9 cellular contexts compared by ENCODE assay signal in genomic region chr11:77101043-77101537, GRCh38. TPM values are rescaled to one million over a fixed set of nuclear protein-coding genes. Genes with fewer than 3 reads are reported as not detected.
DNase-seq lines count a peak whose midpoint lies in the region; ATAC-seq, FAIRE-seq and TF ChIP-seq lines count a peak whose summit lies in the region.
"Had no signal": no experiment of that assay in that cellular context is flagged by ENCODE, and none has a peak within 500 bp of the region (broad histone marks: within the 10 kb centered on the region; RNA-seq: fewer than 3 reads in every experiment).

No MANE protein-coding gene starts in this region.

- BruUV-seq in HepG2 (replicated peaks; lab: Mats Ljungman, UMichigan), result no TSS peak

- DNase-seq in DMS53 (lab: John Stamatoyannopoulos, UW) (peak; percentile 78), HepG2 (ENCODE audit: low spot score) (peak; percentile 41), NCI-H146 (lab: John Stamatoyannopoulos, UW) (no peak), NCI-H2081 (lab: John Stamatoyannopoulos, UW) (no peak)
- no peak for DNase-seq in effector CD8-positive, alpha-beta T cell (lab: John Stamatoyannopoulos, UW)

- TF ChIP-seq EP300 in Ishikawa (IDR thresholded peaks at IDR 0.05; ENCODE audit: borderline replicate concordance) (no peak), HepG2 (IDR thresholded peaks at IDR 0.05; ENCODE audit: low read depth in 2 of 2, low read length in 2 of 2) (no peak), HepG2 (CRISPR knock-in tag; IDR thresholded peaks at IDR 0.05; ENCODE audit: borderline replicate concordance) (no peak)

- FAIRE-seq in HepG2 (lab: Jason Lieb, UNC), result peak; percentile 51

- CTCF ChIA-PET in HepG2 (lab: Yijun Ruan, JAX; ENCODE audit: low intra/inter-chr PET ratio, low total read pairs), result interaction anchor here (1.8 to 2.7 kb wide), 2 partner anchors 54 to 181 kb away, joined by 6 to 18 read pairs; no protein-coding TSS in a partner anchor

- TF ChIP-seq CTCF in VCaP (conservative IDR thresholded peaks at IDR 0.05) (peak; percentile 67), HepG2 (CRISPR knock-in tag; IDR thresholded peaks at IDR 0.05) (peak; percentile 56)

- H3K27me3 ChIP-seq in HepG2 (ENCODE audit: control insufficient read depth in 1 of 2, insufficient read depth in 2 of 2, low read length in 2 of 2), result peaks cover 1 to 4% of the 10 kb centered on the region in 2 experiments; a peak in 2 of 5 replicates

- no peak overlapping the region for H3K9ac ChIP-seq in HepG2 (ENCODE audit: insufficient read depth, low read depth, low read length)

- in situ Hi-C loops in HepG2 (cut with HindIII; ENCODE audit: extremely low pct_ligation_motif_present, low pct_unique_long_range_greater_than_20kb), result no loop called here

- H3K4me1 ChIP-seq in HepG2 (ENCODE audit: insufficient read depth, low read length), result peaks cover 22% of the 10 kb centered on the region

- H2AFZ ChIP-seq in HepG2 (ENCODE audit: low read length), result no peak overlapping the region

- no peaks in the 10 kb centered on the region for H3K36me3 ChIP-seq in HepG2 (replicated peaks in 1 of 2; ENCODE audit: control insufficient read depth in 1 of 2, insufficient read depth in 2 of 2, low read length in 2 of 2)

- POLR2A ChIA-PET in HepG2 (lab: Yijun Ruan, JAX), result no interaction called here

- H3K4me2 ChIP-seq in HepG2 (ENCODE audit: low read depth, low read length), result no peak overlapping the region

- H4K20me1 ChIP-seq in HepG2 (ENCODE audit: insufficient read depth, low read length), result no peaks in the 10 kb centered on the region

- H3K79me2 ChIP-seq in HepG2 (ENCODE audit: insufficient read depth, low read length), result no peaks in the 10 kb centered on the region

- no peak for TF ChIP-seq POLR2A in HepG2 (IDR thresholded peaks at IDR 0.05; ENCODE audit: insufficient read depth in 1 of 2, low read depth in 2 of 2, low read length in 2 of 2)

- intact Hi-C loops in HepG2 (cut with micrococcal nuclease; ENCODE audit: unreplicated experiment), result loop anchor here (2.0 kb wide), 1 partner anchor 54 kb away; no protein-coding TSS in a partner anchor

- ATAC-seq in HepG2, result peak; percentile 45
- no peak for ATAC-seq in GM21619 (IDR thresholded peaks at IDR 0.05; ENCODE audit: unreplicated experiment)

- WGBS in HepG2 (ENCODE audit: low lambda C conversion rate), result 61% methylated on average over 5 of the region's 5 CpGs

- no peak overlapping the region for H3K27ac ChIP-seq in VCaP
- H3K27ac ChIP-seq in HepG2 (ENCODE audit: extremely low read length, insufficient read depth, low read length), result no peak overlapping the region

- TF ChIP-seq RAD21 in Ishikawa (IDR thresholded peaks at IDR 0.05; ENCODE audit: low read depth) (peak; percentile 41), HepG2 (CRISPR knock-in tag; IDR thresholded peaks at IDR 0.05) (no peak)

- no peak overlapping the region for H3K4me3 ChIP-seq in HepG2 (replicated peaks in 1 of 3; ENCODE audit: insufficient read depth in 1 of 3, low read depth in 2 of 3, low read length in 3 of 3)

- H3K9me3 ChIP-seq in HepG2 (ENCODE audit: low read length), result no peaks in the 10 kb centered on the region

TF ChIP-seq in Ishikawa, 13 proteins besides CTCF, POLR2A, EP300 and RAD21 (continues in another document):
- no peak for TF ChIP-seq TCF12 (IDR thresholded peaks at IDR 0.05; ENCODE audit: low read depth)
- TF ChIP-seq MAX (IDR thresholded peaks at IDR 0.05), result no peak
- no peak for TF ChIP-seq YY1 (IDR thresholded peaks at IDR 0.05; ENCODE audit: low read depth)
- no peak for TF ChIP-seq TAF1 (IDR thresholded peaks at IDR 0.05; ENCODE audit: low read depth)

TF ChIP-seq in HepG2, 621 proteins besides CTCF, POLR2A, EP300 and RAD21 (continues in another document):
- peak; percentile 45; the same call in 1 of the 2 replicates for TF ChIP-seq SMC3 (IDR thresholded peaks at IDR 0.05; ENCODE audit: low read length)
- no peak for TF ChIP-seq ZBTB37 (CRISPR knock-in tag; IDR thresholded peaks at IDR 0.05)
- TF ChIP-seq STAG1 (CRISPR knock-in tag; IDR thresholded peaks at IDR 0.05), result peak; percentile 55

RNA-seq across cellular contexts. Expression of gene OMP, which starts 1.6 kb away (rescaled TPM):
- not detected in 2 replicates for total RNA-seq in HepG2 (2016; rRNA removed; fragmentation: Illumina TruSeq; extraction: Trizol)
- not detected in 2 replicates for total RNA-seq in HepG2 (2016; cell fraction: cytosol; rRNA removed; fragmentation: Illumina TruSeq; extraction: Trizol; ENCODE audit: low read depth)
- not detected in 2 replicates for total RNA-seq in HepG2 (2016; cell fraction: insoluble cytoplasmic fraction; rRNA removed; fragmentation: Illumina TruSeq; extraction: Trizol)
- not detected in 2 replicates for total RNA-seq in HepG2 (2016; cell fraction: membrane; rRNA removed; fragmentation: Illumina TruSeq; extraction: Trizol)
- not detected in 2 replicates for total RNA-seq in HepG2 (2016; cell fraction: nucleus; rRNA removed; fragmentation: Illumina TruSeq; extraction: Trizol)
- not detected in 2 replicates for polyA plus RNA-seq in HepG2 (2011; rRNA removed)
- polyA plus RNA-seq in HepG2 (2011; cell fraction: cytosol; rRNA removed), result not detected in 2 replicates
- 1.9 TPM in 1 of 2 replicates, not detected in the other for polyA plus RNA-seq in HepG2 (2011; cell fraction: nucleus; rRNA removed)
- not detected in 2 replicates for polyA plus RNA-seq in HepG2 (2012)
- polyA plus RNA-seq in HepG2 (2016; cell fraction: cytosol; fragmentation: Illumina TruSeq; extraction: Trizol; ENCODE audit: low read depth), result not detected in 2 replicates
- polyA plus RNA-seq in HepG2 (2016; cell fraction: insoluble cytoplasmic fraction; fragmentation: Illumina TruSeq; extraction: Trizol; ENCODE audit: low read depth), result not detected in 2 replicates
- polyA plus RNA-seq in HepG2 (2016; cell fraction: membrane; fragmentation: Illumina TruSeq; extraction: Trizol; ENCODE audit: low read depth), result not detected in 2 replicates
- not detected in 2 replicates for polyA plus RNA-seq in HepG2 (2016; cell fraction: nucleus; fragmentation: Illumina TruSeq; extraction: Trizol; ENCODE audit: insufficient read depth, low read depth)
- not detected in 2 replicates for polyA minus RNA-seq in HepG2 (2011; rRNA and poly(A)+ RNA removed; ENCODE audit: low replicate concordance)
- not detected in 2 replicates for polyA minus RNA-seq in HepG2 (2011; cell fraction: cytosol; rRNA and poly(A)+ RNA removed)
- polyA minus RNA-seq in HepG2 (2011; cell fraction: nucleus; rRNA and poly(A)+ RNA removed), result not detected in 2 replicates
- total RNA-seq: pulmonary artery endothelial cell had no signal

RNA-seq across cellular contexts. Expression of gene MYO7A, which starts 27.0 kb away (rescaled TPM):
- total RNA-seq in HepG2 (2016; rRNA removed; fragmentation: Illumina TruSeq; extraction: Trizol), result 3.6 and 7.5 TPM in 2 replicates
- total RNA-seq in HepG2 (2016; cell fraction: cytosol; rRNA removed; fragmentation: Illumina TruSeq; extraction: Trizol; ENCODE audit: low read depth), result 2.3 and 3.1 TPM in 2 replicates
- total RNA-seq in HepG2 (2016; cell fraction: insoluble cytoplasmic fraction; rRNA removed; fragmentation: Illumina TruSeq; extraction: Trizol), result 3.4 and 8.0 TPM in 2 replicates
- 1.8 and 1.9 TPM in 2 replicates for total RNA-seq in HepG2 (2016; cell fraction: membrane; rRNA removed; fragmentation: Illumina TruSeq; extraction: Trizol)
- 10.5 and 15.0 TPM in 2 replicates for total RNA-seq in HepG2 (2016; cell fraction: nucleus; rRNA removed; fragmentation: Illumina TruSeq; extraction: Trizol)
- 8.1 and 10.0 TPM in 2 replicates for polyA plus RNA-seq in HepG2 (2011; rRNA removed)
- 3.1 and 3.5 TPM in 2 replicates for polyA plus RNA-seq in HepG2 (2011; cell fraction: cytosol; rRNA removed)
- 71.3 and 112 TPM in 2 replicates for polyA plus RNA-seq in HepG2 (2011; cell fraction: nucleus; rRNA removed)
- 5.5 and 8.4 TPM in 2 replicates for polyA plus RNA-seq in HepG2 (2012)
- polyA plus RNA-seq in HepG2 (2016; cell fraction: cytosol; fragmentation: Illumina TruSeq; extraction: Trizol; ENCODE audit: low read depth), result 0.23 and 0.45 TPM in 2 replicates
- 3.0 and 3.3 TPM in 2 replicates for polyA plus RNA-seq in HepG2 (2016; cell fraction: insoluble cytoplasmic fraction; fragmentation: Illumina TruSeq; extraction: Trizol; ENCODE audit: low read depth)
- polyA plus RNA-seq in HepG2 (2016; cell fraction: membrane; fragmentation: Illumina TruSeq; extraction: Trizol; ENCODE audit: low read depth), result 0.84 and 0.94 TPM in 2 replicates
- 37.9 and 40.7 TPM in 2 replicates for polyA plus RNA-seq in HepG2 (2016; cell fraction: nucleus; fragmentation: Illumina TruSeq; extraction: Trizol; ENCODE audit: insufficient read depth, low read depth)
- 0.16 and 9.9 TPM in 2 replicates for polyA minus RNA-seq in HepG2 (2011; rRNA and poly(A)+ RNA removed; ENCODE audit: low replicate concordance)
- polyA minus RNA-seq in HepG2 (2011; cell fraction: cytosol; rRNA and poly(A)+ RNA removed), result 3.9 and 4.2 TPM in 2 replicates
- 17.3 and 17.4 TPM in 2 replicates for polyA minus RNA-seq in HepG2 (2011; cell fraction: nucleus; rRNA and poly(A)+ RNA removed)

RNA-seq across cellular contexts. Expression of gene CAPN5, which starts 34.3 kb away (rescaled TPM):
- total RNA-seq in HepG2 (2016; rRNA removed; fragmentation: Illumina TruSeq; extraction: Trizol), result 0.22 and 0.27 TPM in 2 replicates
- total RNA-seq in HepG2 (2016; cell fraction: cytosol; rRNA removed; fragmentation: Illumina TruSeq; extraction: Trizol; ENCODE audit: low read depth), result 0.09 TPM in 1 of 2 replicates, not detected in the other
- total RNA-seq in HepG2 (2016; cell fraction: insoluble cytoplasmic fraction; rRNA removed; fragmentation: Illumina TruSeq; extraction: Trizol), result 0.27 and 0.28 TPM in 2 replicates
- total RNA-seq in HepG2 (2016; cell fraction: membrane; rRNA removed; fragmentation: Illumina TruSeq; extraction: Trizol), result 0.28 and 0.34 TPM in 2 replicates
- total RNA-seq in HepG2 (2016; cell fraction: nucleus; rRNA removed; fragmentation: Illumina TruSeq; extraction: Trizol), result 0.66 and 0.75 TPM in 2 replicates
- 1.2 and 2.1 TPM in 2 replicates for polyA plus RNA-seq in HepG2 (2011; rRNA removed)
- polyA plus RNA-seq in HepG2 (2011; cell fraction: cytosol; rRNA removed), result 0.95 and 1.0 TPM in 2 replicates
- 3.7 and 6.7 TPM in 2 replicates for polyA plus RNA-seq in HepG2 (2011; cell fraction: nucleus; rRNA removed)
- polyA plus RNA-seq in HepG2 (2012), result 0.94 and 2.0 TPM in 2 replicates
- polyA plus RNA-seq in HepG2 (2016; cell fraction: cytosol; fragmentation: Illumina TruSeq; extraction: Trizol; ENCODE audit: low read depth), result 0.19 and 0.23 TPM in 2 replicates
- polyA plus RNA-seq in HepG2 (2016; cell fraction: insoluble cytoplasmic fraction; fragmentation: Illumina TruSeq; extraction: Trizol; ENCODE audit: low read depth), result 0.93 and 1.1 TPM in 2 replicates
- polyA plus RNA-seq in HepG2 (2016; cell fraction: membrane; fragmentation: Illumina TruSeq; extraction: Trizol; ENCODE audit: low read depth), result 0.37 and 0.48 TPM in 2 replicates
- polyA plus RNA-seq in HepG2 (2016; cell fraction: nucleus; fragmentation: Illumina TruSeq; extraction: Trizol; ENCODE audit: insufficient read depth, low read depth), result 0.68 and 0.85 TPM in 2 replicates
- polyA minus RNA-seq in HepG2 (2011; rRNA and poly(A)+ RNA removed; ENCODE audit: low replicate concordance), result 0.49 and 2.0 TPM in 2 replicates
- polyA minus RNA-seq in HepG2 (2011; cell fraction: cytosol; rRNA and poly(A)+ RNA removed), result 0.88 and 0.99 TPM in 2 replicates
- 1.0 and 1.7 TPM in 2 replicates for polyA minus RNA-seq in HepG2 (2011; cell fraction: nucleus; rRNA and poly(A)+ RNA removed)

Comparison
In these comparisons a context has a peak if more than half of its experiments do, and no peak if none do; other contexts are left out.
1. DNase-seq: peak in DMS53 (single experiment) and HepG2 (single experiment); none in NCI-H146 (single experiment), effector CD8-positive, alpha-beta T cell (single experiment) and NCI-H2081 (0 of 2).